ENCODE assay signal across 1 cellular context in the genomic region with DNA sequence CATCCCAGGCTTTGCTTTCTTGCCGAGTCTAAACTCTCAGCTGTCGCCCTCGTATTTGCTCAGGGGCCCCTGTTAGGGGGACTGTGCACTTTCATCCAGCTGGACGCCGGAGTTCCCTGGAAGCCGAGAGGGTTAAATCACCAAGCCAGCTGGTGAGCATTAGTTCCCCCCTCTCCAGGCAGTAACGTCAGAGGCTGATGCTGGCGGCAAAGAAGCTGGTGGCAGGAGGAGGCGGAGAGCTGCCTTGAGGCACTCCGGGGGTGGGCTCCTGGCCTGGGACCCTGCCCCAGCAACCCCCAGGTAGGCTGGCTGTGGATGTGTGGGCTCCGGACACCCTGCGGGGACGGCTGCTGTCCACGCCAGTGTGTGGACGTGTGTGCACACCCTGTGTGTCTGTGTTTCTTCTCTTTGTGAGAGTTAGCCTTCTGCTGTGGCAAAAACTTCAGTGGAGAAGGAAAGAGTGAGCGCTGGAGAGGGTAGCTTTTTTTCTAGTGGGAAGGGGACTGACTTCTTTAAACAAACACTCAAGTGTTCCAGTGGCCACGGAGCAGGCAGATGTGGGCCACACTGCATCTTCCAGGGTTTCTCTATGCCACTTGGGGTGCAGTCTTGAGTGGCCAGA.
TF ChIP-seq lines count a peak whose summit lies in the region.

No MANE protein-coding gene starts in this region.

TF ChIP-seq in GM23338, 12 proteins besides CTCF, POLR2A, EP300 and RAD21 (continued from another document):
- TF ChIP-seq, protein P1, sequence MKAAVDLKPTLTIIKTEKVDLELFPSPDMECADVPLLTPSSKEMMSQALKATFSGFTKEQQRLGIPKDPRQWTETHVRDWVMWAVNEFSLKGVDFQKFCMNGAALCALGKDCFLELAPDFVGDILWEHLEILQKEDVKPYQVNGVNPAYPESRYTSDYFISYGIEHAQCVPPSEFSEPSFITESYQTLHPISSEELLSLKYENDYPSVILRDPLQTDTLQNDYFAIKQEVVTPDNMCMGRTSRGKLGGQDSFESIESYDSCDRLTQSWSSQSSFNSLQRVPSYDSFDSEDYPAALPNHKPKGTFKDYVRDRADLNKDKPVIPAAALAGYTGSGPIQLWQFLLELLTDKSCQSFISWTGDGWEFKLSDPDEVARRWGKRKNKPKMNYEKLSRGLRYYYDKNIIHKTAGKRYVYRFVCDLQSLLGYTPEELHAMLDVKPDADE (IDR thresholded peaks at IDR 0.05): no peak
- TF ChIP-seq ZNF331 (CRISPR knock-in tag; IDR thresholded peaks at IDR 0.05; ENCODE audit: low read depth) (no peak), EZH2 (IDR thresholded peaks at IDR 0.05; ENCODE audit: low read depth, unreplicated experiment) (no peak), JUNB (IDR thresholded peaks at IDR 0.05; ENCODE audit: unreplicated experiment) (no peak), STAT1 (IDR thresholded peaks at IDR 0.05; ENCODE audit: unreplicated experiment) (no peak), ZNF114 (CRISPR knock-in tag; IDR thresholded peaks at IDR 0.05) (no peak), NANOG (IDR thresholded peaks at IDR 0.05; ENCODE audit: borderline replicate concordance) (no peak)
- TF ChIP-seq, protein P2, sequence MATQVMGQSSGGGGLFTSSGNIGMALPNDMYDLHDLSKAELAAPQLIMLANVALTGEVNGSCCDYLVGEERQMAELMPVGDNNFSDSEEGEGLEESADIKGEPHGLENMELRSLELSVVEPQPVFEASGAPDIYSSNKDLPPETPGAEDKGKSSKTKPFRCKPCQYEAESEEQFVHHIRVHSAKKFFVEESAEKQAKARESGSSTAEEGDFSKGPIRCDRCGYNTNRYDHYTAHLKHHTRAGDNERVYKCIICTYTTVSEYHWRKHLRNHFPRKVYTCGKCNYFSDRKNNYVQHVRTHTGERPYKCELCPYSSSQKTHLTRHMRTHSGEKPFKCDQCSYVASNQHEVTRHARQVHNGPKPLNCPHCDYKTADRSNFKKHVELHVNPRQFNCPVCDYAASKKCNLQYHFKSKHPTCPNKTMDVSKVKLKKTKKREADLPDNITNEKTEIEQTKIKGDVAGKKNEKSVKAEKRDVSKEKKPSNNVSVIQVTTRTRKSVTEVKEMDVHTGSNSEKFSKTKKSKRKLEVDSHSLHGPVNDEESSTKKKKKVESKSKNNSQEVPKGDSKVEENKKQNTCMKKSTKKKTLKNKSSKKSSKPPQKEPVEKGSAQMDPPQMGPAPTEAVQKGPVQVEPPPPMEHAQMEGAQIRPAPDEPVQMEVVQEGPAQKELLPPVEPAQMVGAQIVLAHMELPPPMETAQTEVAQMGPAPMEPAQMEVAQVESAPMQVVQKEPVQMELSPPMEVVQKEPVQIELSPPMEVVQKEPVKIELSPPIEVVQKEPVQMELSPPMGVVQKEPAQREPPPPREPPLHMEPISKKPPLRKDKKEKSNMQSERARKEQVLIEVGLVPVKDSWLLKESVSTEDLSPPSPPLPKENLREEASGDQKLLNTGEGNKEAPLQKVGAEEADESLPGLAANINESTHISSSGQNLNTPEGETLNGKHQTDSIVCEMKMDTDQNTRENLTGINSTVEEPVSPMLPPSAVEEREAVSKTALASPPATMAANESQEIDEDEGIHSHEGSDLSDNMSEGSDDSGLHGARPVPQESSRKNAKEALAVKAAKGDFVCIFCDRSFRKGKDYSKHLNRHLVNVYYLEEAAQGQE (IDR thresholded peaks at IDR 0.05; ENCODE audit: unreplicated experiment): no peak
